In the genomic region with DNA sequence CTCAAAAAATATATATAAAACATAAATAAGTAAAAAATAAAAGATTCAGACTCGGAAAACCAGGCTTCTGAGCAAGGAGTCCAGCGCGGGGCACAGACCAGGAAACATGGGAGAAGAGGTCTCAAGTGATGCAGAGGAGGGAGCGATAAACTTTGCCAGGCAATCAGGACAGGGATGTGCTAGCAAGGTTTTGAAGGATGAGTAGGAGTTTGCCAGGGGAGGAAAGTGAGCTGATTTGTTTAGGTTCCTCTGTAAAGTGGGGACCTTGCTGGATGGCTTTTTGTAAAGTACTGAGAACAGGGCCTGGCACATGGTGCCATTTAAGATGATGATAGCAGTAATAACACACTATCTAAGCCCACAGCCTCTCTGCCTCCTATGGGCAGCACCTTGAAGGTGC, we compare ENCODE assay signal across 25 cellular contexts.
"Had no signal": no experiment of that assay in that cellular context is flagged by ENCODE, and none has a peak within 500 bp of the region (broad histone marks: within the 10 kb centered on the region; RNA-seq: fewer than 3 reads in every experiment).

No MANE protein-coding gene starts in this region.

- H3K27ac ChIP-seq: pancreas, suprapubic skin, WERI-Rb-1 had no signal

- H3K9me3 ChIP-seq: esophagus squamous epithelium, left ventricle myocardium inferior, pancreas, prostate gland, suprapubic skin, upper lobe of left lung had no signal

- H3K4me1 ChIP-seq: pancreas had no signal

- H3K4me2 ChIP-seq: smooth muscle cell had no signal

- ATAC-seq: activated CD4-positive, CD25-positive, alpha-beta regulatory T cell treated with anti-CD3 and anti-CD28 coated beads, Interleukin-2, amount 50 U/mL, for 24 hours; pancreas; stimulated activated memory B cell treated with anti-CD40 and anti-IgM and Interleukin-4, amounts not matched to agents 10 μg/mL and 1 μg/mL and 100 μg/mL, for 72 hours; T-helper 17 cell had no signal

- DNase-seq: activated CD4-positive, alpha-beta T cell treated with anti-CD3 and anti-CD28 coated beads for 48 hours; activated CD4-positive, alpha-beta T cell treated with anti-CD3 and anti-CD28 coated beads, Interleukin-2, amount 50 U/mL, for 48 hours; activated CD8-positive, alpha-beta memory T cell treated with anti-CD3 and anti-CD28 coated beads for 24 hours; activated effector memory CD4-positive, alpha-beta T cell treated with Interleukin-2 at 50 U/mL for 16 hours; activated naive CD4-positive, alpha-beta T cell treated with Interleukin-2 at 50 U/mL for 16 hours; aorta; esophagus squamous epithelium; glutamatergic neuron; left ventricle myocardium inferior; nephron progenitor cell; pancreas; retina; stimulated activated CD4-positive, alpha-beta T cell treated with anti-CD3 and anti-CD28 coated beads, Interleukin-1b, Interleukin-23, amount 100 ng/mL, for 48 hours; stimulated activated CD4-positive, alpha-beta T cell treated with anti-CD3 and anti-CD28 coated beads, Interleukin-4, amount 100 ng/mL, for 4 hours; stimulated activated CD8-positive, alpha-beta memory T cell treated with anti-CD3 and anti-CD28 coated beads, Interleukin-4, amount 100 ng/mL, for 48 hours; T-helper 17 cell; T1000; upper lobe of left lung; WERI-Rb-1 had no signal

- H3K36me3 ChIP-seq: esophagus squamous epithelium, left ventricle myocardium inferior, pancreas, prostate gland, suprapubic skin, upper lobe of left lung, WERI-Rb-1 had no signal

- H3K27me3 ChIP-seq: esophagus squamous epithelium, pancreas, suprapubic skin, upper lobe of left lung had no signal

- H3K4me3 ChIP-seq: esophagus squamous epithelium, left ventricle myocardium inferior, lung, pancreas, prostate gland, smooth muscle cell, suprapubic skin, upper lobe of left lung had no signal
